ENCODE assay signal across 22 cellular contexts in genomic region chr16:54843424-54843750, GRCh38.
"Had no signal": no experiment of that assay in that cellular context is flagged by ENCODE, and none has a peak within 500 bp of the region (broad histone marks: within the 10 kb centered on the region; RNA-seq: fewer than 3 reads in every experiment).

No MANE protein-coding gene starts in this region.

- H3K9me3 ChIP-seq: pancreas, prostate gland, suprapubic skin, uterus had no signal

- DNase-seq: hypothalamus; immature natural killer cell; left ventricle myocardium inferior; naive thymus-derived CD8-positive, alpha-beta T cell; nucleus accumbens; pancreas; posterior cingulate gyrus; retina; stimulated activated CD4-positive, alpha-beta T cell treated with anti-CD3 and anti-CD28 coated beads, Interleukin-12 subunit alpha, Interleukin-12 subunit beta, amount 100 ng/mL, for 4 hours; stimulated activated CD4-positive, alpha-beta T cell treated with anti-CD3 and anti-CD28 coated beads, Interleukin-15, amount 100 ng/mL, for 24 hours; stimulated activated CD4-positive, alpha-beta T cell treated with anti-CD3 and anti-CD28 coated beads, Interleukin-2, amount 100 ng/mL, for 24 hours; stimulated activated CD4-positive, alpha-beta T cell treated with anti-CD3 and anti-CD28 coated beads, Interleukin-4, amount 100 ng/mL, for 1 hour; stimulated activated naive B cell treated with anti-CD40 and anti-IgM and Interleukin-4, amounts not matched to agents 10 μg/mL and 1 μg/mL and 100 μg/mL, for 72 hours; tibial artery; uterus had no signal

- H3K4me1 ChIP-seq: pancreas, prostate gland, uterus had no signal

- H3K4me3 ChIP-seq: left ventricle myocardium inferior, lung, pancreas, prostate gland, skin epidermis, suprapubic skin, thoracic aorta, tibial artery, uterus had no signal

- H3K27ac ChIP-seq: left ventricle myocardium inferior, pancreas, prostate gland, skin epidermis, suprapubic skin, thoracic aorta, tibial artery, uterus had no signal

- H3K27me3 ChIP-seq: pancreas, suprapubic skin, tibial artery, uterus had no signal

- ATAC-seq: naive thymus-derived CD8-positive, alpha-beta T cell; pancreas; right cardiac atrium; sciatic nerve; stimulated activated naive B cell treated with anti-CD40 and anti-IgM and Interleukin-4, amounts not matched to agents 10 μg/mL and 1 μg/mL and 100 μg/mL, for 72 hours had no signal

- H3K36me3 ChIP-seq: left ventricle myocardium inferior, pancreas, prostate gland, suprapubic skin, thoracic aorta, tibial artery, uterus had no signal
